Comparison of ENCODE assay signal across 10 cellular contexts in genomic region chr22:17772249-17772962, GRCh38. TPM values are rescaled to one million over a fixed set of nuclear protein-coding genes. Genes with fewer than 3 reads are reported as not detected.
DNase-seq lines count a peak whose midpoint lies in the region; ATAC-seq and TF ChIP-seq lines count a peak whose summit lies in the region.
"Had no signal": no experiment of that assay in that cellular context is flagged by ENCODE, and none has a peak within 500 bp of the region (broad histone marks: within the 10 kb centered on the region; RNA-seq: fewer than 3 reads in every experiment).

No MANE protein-coding gene starts in this region.

- no peak overlapping the region for H3K4me3 ChIP-seq in MG63
- H3K4me3 ChIP-seq in neuron (ENCODE audit: low read length), result peak overlapping the region; percentile 61

- H3K36me3 Mint-ChIP-seq in chondrocyte (ENCODE audit: low read depth), result no peaks in the 10 kb centered on the region

- peak; percentile 70 for DNase-seq in ELR (ENCODE audit: low read depth)
- DNase-seq in MG63, result peak; percentile 33
- no peak for DNase-seq in chondrocyte (ENCODE audit: low spot score)
- DNase-seq in medulla oblongata (ENCODE audit: extremely low spot score), result no peak
- no peak for DNase-seq in iPS-NIHi11 (ENCODE audit: low spot score)
- no peak for DNase-seq in GOT3 (lab: John Stamatoyannopoulos, UW)

- H3K9me3 ChIP-seq in MG63, result no peaks in the 10 kb centered on the region
- no peaks in the 10 kb centered on the region for H3K9me3 ChIP-seq in neuron (ENCODE audit: low read length)
- H3K9me3 ChIP-seq: vagina had no signal

- H3K27me3 ChIP-seq in MG63 (no peaks in the 10 kb centered on the region), neuron (ENCODE audit: insufficient read depth, low read length) (no peaks in the 10 kb centered on the region)
- H3K27me3 ChIP-seq: vagina had no signal

- H3K4me1 Mint-ChIP-seq in chondrocyte (ENCODE audit: low read depth), result peaks cover 17% of the 10 kb centered on the region

- no peaks in the 10 kb centered on the region for H3K9me3 Mint-ChIP-seq in chondrocyte (ENCODE audit: low read depth)

- H3K4me3 Mint-ChIP-seq in chondrocyte (ENCODE audit: unreplicated experiment), result peak overlapping the region; percentile 73

- no peak overlapping the region for H3K27ac Mint-ChIP-seq in chondrocyte (ENCODE audit: unreplicated experiment)

- no peaks in the 10 kb centered on the region for H3K36me3 ChIP-seq in MG63
- no peaks in the 10 kb centered on the region for H3K36me3 ChIP-seq in neuron (ENCODE audit: insufficient read depth, low read length)
- H3K36me3 ChIP-seq: vagina had no signal

- no peak for ATAC-seq in GM21786 (IDR thresholded peaks at IDR 0.05; ENCODE audit: unreplicated experiment)
- ATAC-seq: left lobe of liver had no signal

- peaks cover 24% of the 10 kb centered on the region for H3K4me1 ChIP-seq in neuron (ENCODE audit: insufficient read depth, low read length)

- peak; percentile 19 for TF ChIP-seq CTCF in chondrocyte (IDR thresholded peaks at IDR 0.05)

- H3K27me3 Mint-ChIP-seq in chondrocyte (ENCODE audit: low read depth), result no peaks in the 10 kb centered on the region

- H2AFZ ChIP-seq in neuron (ENCODE audit: low read depth, low read length), result no peak overlapping the region

RNA-seq across cellular contexts. Expression of gene BID, which starts 1.9 kb away (rescaled TPM):
- total RNA-seq in MG63 (2014; rRNA removed; shearing (Covaris generic); ENCODE audit: low replicate concordance), result 42.3 and 127 TPM in 2 replicates
- 12.5 to 15.9 TPM (median 13.2 TPM) in 3 replicates for total RNA-seq in chondrocyte

Comparison
In these comparisons a context has a peak if more than half of its experiments do, and no peak if none do; other contexts are left out.
1. DNase-seq: peak in ELR (single experiment) and MG63 (single experiment); none in chondrocyte (single experiment), medulla oblongata (single experiment), iPS-NIHi11 (single experiment) and GOT3 (single experiment).